ENCODE assay signal across 1 cellular context in genomic region chr2:187274146-187274545, GRCh38.
TF ChIP-seq lines count a peak whose summit lies in the region.

No MANE protein-coding gene starts in this region.

TF ChIP-seq in GM12878, 131 proteins besides CTCF, POLR2A, EP300 and RAD21 (continued from another document):
- TF ChIP-seq ZBTB4 (CRISPR knock-in tag; IDR thresholded peaks at IDR 0.05) (no peak), MYC (IDR thresholded peaks at IDR 0.05; ENCODE audit: insufficient read depth, insufficient read length, insufficient replicate concordance, low read length, severe bottlenecking) (no peak), RUNX3 (IDR thresholded peaks at IDR 0.05; ENCODE audit: low read length) (no peak), CEBPZ (IDR thresholded peaks at IDR 0.05; ENCODE audit: low read depth, low read length) (no peak), CREB1 (IDR thresholded peaks at IDR 0.05; ENCODE audit: low read depth) (no peak), ATF7 (IDR thresholded peaks at IDR 0.05; ENCODE audit: low read depth) (no peak), FOS (IDR thresholded peaks at IDR 0.05; ENCODE audit: borderline replicate concordance, extremely low read depth, insufficient read length) (no peak), MTA3 (IDR thresholded peaks at IDR 0.05; ENCODE audit: borderline replicate concordance, low read length) (no peak), STAT3 (IDR thresholded peaks at IDR 0.05; ENCODE audit: low read depth, low read length) (no peak), TCF7 (IDR thresholded peaks at IDR 0.05; ENCODE audit: borderline replicate concordance) (no peak), MAX (IDR thresholded peaks at IDR 0.05; ENCODE audit: low read depth, low read length) (no peak), NR2C2 (IDR thresholded peaks at IDR 0.05; ENCODE audit: borderline replicate concordance, control insufficient read depth, insufficient read length, low read depth) (no peak), RFX5 (IDR thresholded peaks at IDR 0.05; ENCODE audit: low read depth, low read length) (no peak)
